In the genomic region with DNA sequence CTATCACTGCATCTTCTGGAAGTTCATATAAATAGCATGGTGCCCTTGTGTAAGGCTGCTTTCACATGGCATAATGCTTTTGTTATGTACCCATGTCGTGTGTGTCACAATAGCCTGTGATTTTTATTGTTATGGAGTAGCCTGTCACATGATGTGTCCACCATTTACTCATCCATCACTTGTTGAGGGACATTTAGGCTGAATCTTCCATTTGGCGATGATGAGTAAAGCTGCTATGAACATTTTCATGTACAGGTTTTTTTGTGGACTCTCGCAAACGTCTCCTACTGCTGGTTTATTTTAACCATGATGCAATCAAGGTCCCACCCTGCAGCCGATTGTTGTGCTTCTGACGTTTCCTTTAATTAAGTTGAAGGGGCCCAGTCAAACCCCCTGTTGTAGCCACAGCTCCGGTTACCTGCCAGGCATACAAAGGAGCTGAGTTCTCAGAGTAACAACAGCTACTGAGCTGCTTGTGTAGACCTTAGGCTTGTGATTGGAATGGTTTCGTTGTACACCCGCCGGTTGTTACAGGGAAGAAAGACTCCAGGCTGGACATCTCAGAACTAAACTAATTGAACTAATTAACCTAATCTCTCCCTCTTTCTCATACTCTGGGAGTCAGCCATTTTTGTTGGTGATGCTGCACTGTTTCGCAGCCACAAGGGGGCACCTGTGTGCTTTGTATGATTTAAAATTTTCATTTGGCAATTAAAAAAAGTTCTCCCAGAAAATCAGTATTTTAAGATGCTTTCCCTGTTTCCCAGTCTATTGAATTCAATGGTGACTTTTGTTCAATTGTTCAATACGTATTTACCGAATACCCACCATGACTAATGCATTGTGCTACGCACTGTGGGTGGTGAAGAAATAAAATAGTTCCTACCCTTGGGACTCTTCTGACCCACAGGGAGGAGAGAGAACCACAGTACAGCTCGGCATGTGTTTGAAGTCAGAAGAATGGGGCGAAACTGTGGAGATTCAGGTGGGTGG, we compare ENCODE assay signal across 9 cellular contexts.
A peak's percentile ranks its signal among the peaks of the same experiment; 100 is the strongest.
DNase-seq lines count a peak whose midpoint lies in the region; ATAC-seq and TF ChIP-seq lines count a peak whose summit lies in the region.
"Had no signal": no experiment of that assay in that cellular context is flagged by ENCODE, and none has a peak within 500 bp of the region (broad histone marks: within the 10 kb centered on the region; RNA-seq: fewer than 3 reads in every experiment).

No MANE protein-coding gene starts in this region.

- H3K27ac Mint-ChIP-seq in T-helper 17 cell, result no peak overlapping the region
- H3K27ac Mint-ChIP-seq: activated naive CD8-positive, alpha-beta T cell had no signal

- peaks cover 25% of the 10 kb centered on the region for H3K27me3 Mint-ChIP-seq in T-helper 17 cell

- no peak overlapping the region for H3K4me2 ChIP-seq in Loucy (ENCODE audit: low read depth, low read length, poor library complexity, severe bottlenecking)

- H3F3A ChIP-seq in Loucy (ENCODE audit: low read depth), result no peaks in the 10 kb centered on the region

- H3K27me3 ChIP-seq in Loucy (ENCODE audit: insufficient read depth, low read length, poor library complexity, severe bottlenecking), result no peaks in the 10 kb centered on the region

- H3K4me1 ChIP-seq in Loucy (ENCODE audit: insufficient read depth, low read length, poor library complexity, severe bottlenecking), result no peaks in the 10 kb centered on the region

- H3K36me3 Mint-ChIP-seq in T-helper 17 cell (ENCODE audit: low read depth), result no peaks in the 10 kb centered on the region
- H3K36me3 Mint-ChIP-seq: activated naive CD8-positive, alpha-beta T cell had no signal

- TF ChIP-seq CTCF in Loucy (conservative IDR thresholded peaks at IDR 0.05; ENCODE audit: low read length) (peak; percentile 98), cardiac fibroblast (IDR thresholded peaks at IDR 0.05; ENCODE audit: low read depth, low read length) (peak; percentile 85)

- H3K9ac ChIP-seq in Loucy (ENCODE audit: low read depth, low read length, poor library complexity, severe bottlenecking), result no peak overlapping the region

- no peak overlapping the region for H3K4me3 Mint-ChIP-seq in T-helper 17 cell
- H3K4me3 Mint-ChIP-seq: activated naive CD8-positive, alpha-beta T cell had no signal

- ATAC-seq in T-helper 17 cell, result peak; percentile 45
- ATAC-seq in GM21717 (IDR thresholded peaks at IDR 0.05; ENCODE audit: unreplicated experiment), result no peak

- no peaks in the 10 kb centered on the region for H4K20me1 ChIP-seq in Loucy (ENCODE audit: insufficient read depth, low read length, poor library complexity, severe bottlenecking)

- H3K36me3 ChIP-seq in Loucy (ENCODE audit: insufficient read depth, low read length), result no peaks in the 10 kb centered on the region

- no peaks in the 10 kb centered on the region for H3K79me2 ChIP-seq in Loucy (ENCODE audit: insufficient read depth, low read length)

- H3K4me3 ChIP-seq in Loucy (ENCODE audit: low read length, poor library complexity, severe bottlenecking), result no peak overlapping the region
- no peak overlapping the region for H3K4me3 ChIP-seq in cardiac fibroblast (replicated peaks in 1 of 2; ENCODE audit: low read depth in 2 of 2, low read length in 2 of 2)

- peak overlapping the region; percentile 88 for H2AFZ ChIP-seq in Loucy (ENCODE audit: low read length)

- H3K9me3 ChIP-seq in Loucy (ENCODE audit: insufficient read depth, low read depth, low read length) (no peaks in the 10 kb centered on the region), T-helper 17 cell (ENCODE audit: control insufficient read depth, low read length, poor library complexity, severe bottlenecking) (no peaks in the 10 kb centered on the region)

- H3K4me1 Mint-ChIP-seq in T-helper 17 cell, result peaks cover 4% of the 10 kb centered on the region

- DNase-seq in EL (peak; percentile 39), T-helper 17 cell (peak in 1 of 3 donors; percentile 18), cardiac fibroblast (ENCODE audit: low read depth in 2 of 2) (peak; percentile 60 to 66), kidney glomerular epithelial cell (lab: John Stamatoyannopoulos, UW) (peak; percentile 33), T1000 (lab: John Stamatoyannopoulos, UW) (no peak)
- DNase-seq in stimulated activated CD4-positive, alpha-beta T cell treated with anti-CD3 and anti-CD28 coated beads, Interleukin-4, amount 100 ng/mL, for 48 hours (ENCODE audit: low read depth in 2 of 2), result peak; percentile 6 to 25

- no peaks in the 10 kb centered on the region for H3K9me2 ChIP-seq in Loucy (replicated peaks; ENCODE audit: low read depth, low read length)
